Comparison of ENCODE assay signal across 19 cellular contexts in genomic region chr1:212648431-212648830, GRCh38. TPM values are rescaled to one million over a fixed set of nuclear protein-coding genes. Genes with fewer than 3 reads are reported as not detected.
"Had no signal": no experiment of that assay in that cellular context is flagged by ENCODE, and none has a peak within 500 bp of the region (broad histone marks: within the 10 kb centered on the region; RNA-seq: fewer than 3 reads in every experiment).

No MANE protein-coding gene starts in this region.

- H3K27me3 ChIP-seq: dorsolateral prefrontal cortex, esophagus muscularis mucosa, gastroesophageal sphincter, heart right ventricle, left lung had no signal

- H3K9me3 ChIP-seq: esophagus muscularis mucosa, gastroesophageal sphincter, heart right ventricle, left lung, lower lobe of right lung had no signal

- H3K4me3 ChIP-seq: coronary artery, dorsolateral prefrontal cortex, esophagus muscularis mucosa, gastroesophageal sphincter, heart right ventricle, left lung, lower lobe of right lung had no signal

- ATAC-seq: foreskin keratinocyte, gastroesophageal sphincter, heart right ventricle, left cardiac atrium, left lung, left ventricle myocardium superior, lower lobe of right lung had no signal

- DNase-seq: dermis blood vessel endothelial cell; dorsolateral prefrontal cortex; effector CD4-positive, alpha-beta T cell; effector memory CD4-positive, alpha-beta T cell; foreskin keratinocyte; glutamatergic neuron; heart right ventricle; hippocampal formation; left cardiac atrium; left lung; left ventricle myocardium superior; lower lobe of right lung; mesenchymal stem cell; midbrain had no signal

- H3K27ac ChIP-seq: coronary artery, dorsolateral prefrontal cortex, esophagus muscularis mucosa, foreskin keratinocyte, gastroesophageal sphincter, heart right ventricle, left lung, lower lobe of right lung had no signal

- H3K4me1 ChIP-seq: esophagus muscularis mucosa, foreskin keratinocyte, gastroesophageal sphincter, left lung, lower lobe of right lung had no signal

- H3K36me3 ChIP-seq: esophagus muscularis mucosa, gastroesophageal sphincter, heart right ventricle, left lung, lower lobe of right lung had no signal

RNA-seq across cellular contexts. Expression of gene BATF3, which starts 51.2 kb away (rescaled TPM):
- total RNA-seq: epithelial cell of proximal tubule had no signal
- polyA plus RNA-seq: keratinocyte had no signal
